27 cellular contexts compared by ENCODE assay signal in the genomic region with DNA sequence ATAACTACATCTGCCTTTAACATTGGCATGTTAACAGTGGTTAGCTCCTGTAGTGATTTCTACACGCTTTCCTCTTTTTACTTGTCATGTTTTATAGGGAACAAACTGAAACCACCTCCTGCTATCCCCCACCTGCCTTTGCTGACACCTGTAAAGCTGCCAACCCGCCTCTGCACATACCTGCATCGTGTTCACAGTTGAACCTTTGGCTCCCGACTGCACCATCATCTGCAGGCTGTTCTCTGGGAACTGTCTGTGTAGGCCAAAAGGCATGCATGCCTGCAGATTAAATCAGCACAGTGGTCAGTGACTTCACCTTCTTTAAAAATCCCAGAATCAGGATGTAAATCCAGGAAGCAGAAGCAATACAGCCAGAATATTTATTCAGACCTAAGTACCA. TPM values are rescaled to one million over a fixed set of nuclear protein-coding genes. Genes with fewer than 3 reads are reported as not detected.
DNase-seq lines count a peak whose midpoint lies in the region; ATAC-seq, FAIRE-seq and TF ChIP-seq lines count a peak whose summit lies in the region.
"Had no signal": no experiment of that assay in that cellular context is flagged by ENCODE, and none has a peak within 500 bp of the region (broad histone marks: within the 10 kb centered on the region; RNA-seq: fewer than 3 reads in every experiment).

No MANE protein-coding gene starts in this region.

- peaks cover 9% of the 10 kb centered on the region for H3K36me3 ChIP-seq in breast epithelium
- H3K36me3 ChIP-seq in SJCRH30, result peaks cover 88% of the 10 kb centered on the region
- peaks cover 19 to 37% of the 10 kb centered on the region in 2 experiments for H3K36me3 ChIP-seq in endothelial cell of umbilical vein (ENCODE audit: control insufficient read depth in 2 of 2, extremely low read depth in 1 of 2, insufficient read depth in 2 of 2, low read length in 2 of 2)

- ATAC-seq in stimulated activated effector memory CD8-positive, alpha-beta T cell treated with anti-CD3 and anti-CD28 coated beads, Interleukin-12 subunit alpha, Interleukin-12 subunit beta, amount 100 ng/mL, for 72 hours, result no peak
- ATAC-seq: HCT116; left lung; natural killer cell treated with Interleukin-12 subunit alpha and Interleukin-12 subunit beta and Interleukin-15 and Interleukin-18, amount 100 ng/mL, for 72 hours; stimulated activated naive B cell treated with anti-CD40 and anti-IgM and Interleukin-4, amounts not matched to agents 10 μg/mL and 1 μg/mL and 100 μg/mL, for 72 hours; WTC11 had no signal

- peak; percentile 27 to 41 for DNase-seq in breast epithelium (ENCODE audit: low spot score in 2 of 2)
- DNase-seq in MCF 10A (ENCODE audit: unreplicated experiment), result no peak
- DNase-seq in SJCRH30, result no peak
- DNase-seq in endothelial cell of umbilical vein (ENCODE audit: low read depth, low spot score), result no peak
- no peak for DNase-seq in stimulated activated effector memory CD8-positive, alpha-beta T cell treated with anti-CD3 and anti-CD28 coated beads, Interleukin-12 subunit alpha, Interleukin-12 subunit beta, amount 100 ng/mL, for 72 hours (ENCODE audit: low spot score in 2 of 2)
- no peak for DNase-seq in GM12892 (ENCODE audit: insufficient read length)
- no peak for DNase-seq in activated CD4-positive, alpha-beta T cell treated with anti-CD3 and anti-CD28 coated beads, Interleukin-2, amount 50 U/mL, for 48 hours
- no peak for DNase-seq in COLO668 (lab: John Stamatoyannopoulos, UW; ENCODE audit: unreplicated experiment)
- DNase-seq: ACHN; activated CD4-positive, alpha-beta T cell treated with anti-CD3 and anti-CD28 coated beads, Interleukin-2, amount 50 U/mL, for 4 hours; activated gamma-delta T cell; amygdala; Calu3; central memory CD4-positive, alpha-beta T cell; DND-41; foreskin fibroblast; left lung; NCI-H446 treated with DMSO at 0.1 percent for 48 hours; spleen; stimulated activated CD4-positive, alpha-beta T cell treated with anti-CD3 and anti-CD28 coated beads, Interleukin-2, amount 100 ng/mL, for 48 hours; stimulated activated naive B cell treated with anti-CD40 and anti-IgM and Interleukin-4, amounts not matched to agents 10 μg/mL and 1 μg/mL and 100 μg/mL, for 72 hours; T-helper 9 cell had no signal

- H4K20me1 ChIP-seq in endothelial cell of umbilical vein (replicated peaks; ENCODE audit: control insufficient read depth, extremely low read depth, insufficient read depth, low read length), result no peaks in the 10 kb centered on the region

- no peak for TF ChIP-seq POLR2A in breast epithelium (IDR thresholded peaks at IDR 0.05)
- no peak for TF ChIP-seq POLR2A in endothelial cell of umbilical vein (IDR thresholded peaks at IDR 0.05; ENCODE audit: low read depth, low read length)
- TF ChIP-seq POLR2A in GM12892 (IDR thresholded peaks at IDR 0.05; ENCODE audit: low read depth, low read length), result no peak

- H3K27ac ChIP-seq in breast epithelium (no peak overlapping the region), SJCRH30 (0 out of 2 replicates have a peak overlapping the region, but pooled peaks have one; percentile 12), endothelial cell of umbilical vein (ENCODE audit: insufficient read depth, low read depth, low read length) (no peak overlapping the region)
- H3K27ac ChIP-seq: left lung, spleen, thoracic aorta had no signal

- H3K4me1 ChIP-seq in breast epithelium (no peaks in the 10 kb centered on the region), SJCRH30 (peaks cover 18% of the 10 kb centered on the region), endothelial cell of umbilical vein (ENCODE audit: control insufficient read depth, extremely low read depth, insufficient read depth, low read length) (peaks cover 9% of the 10 kb centered on the region)
- H3K4me1 ChIP-seq: left lung had no signal

- dilution Hi-C loops in endothelial cell of umbilical vein (cut with MboI; ENCODE audit: extremely low pct_ligation_motif_present, low sequenced_read_pairs), result no loop called here

- peaks cover 81% of the 10 kb centered on the region for H3K36me3 Mint-ChIP-seq in MCF 10A (ENCODE audit: insufficient read depth, unreplicated experiment)
- H3K36me3 Mint-ChIP-seq in stimulated activated effector memory CD8-positive, alpha-beta T cell treated with anti-CD3 and anti-CD28 coated beads, Interleukin-12 subunit alpha, Interleukin-12 subunit beta, amount 100 ng/mL, for 72 hours, result peaks cover 76% of the 10 kb centered on the region

- H3K9ac ChIP-seq in endothelial cell of umbilical vein (replicated peaks; ENCODE audit: extremely low read depth, insufficient read depth, low read length), result no peak overlapping the region
- H3K9ac ChIP-seq: BLaER1 treated with 17β-estradiol and CSF1 and Interleukin-3, amounts not matched to agents 10 nM and 100 nM had no signal

- H3K4me1 Mint-ChIP-seq in MCF 10A (ENCODE audit: insufficient read depth, unreplicated experiment), result no peaks in the 10 kb centered on the region
- peaks cover 5% of the 10 kb centered on the region for H3K4me1 Mint-ChIP-seq in stimulated activated effector memory CD8-positive, alpha-beta T cell treated with anti-CD3 and anti-CD28 coated beads, Interleukin-12 subunit alpha, Interleukin-12 subunit beta, amount 100 ng/mL, for 72 hours
- H3K4me1 Mint-ChIP-seq: WTC11 had no signal

- H3K9me3 ChIP-seq in breast epithelium, result no peaks in the 10 kb centered on the region
- no peaks in the 10 kb centered on the region for H3K9me3 ChIP-seq in SJCRH30 (replicated peaks)
- H3K9me3 ChIP-seq in endothelial cell of umbilical vein (replicated peaks; ENCODE audit: control insufficient read depth, insufficient read depth, low read length), result no peaks in the 10 kb centered on the region
- H3K9me3 ChIP-seq: BLaER1 treated with 17β-estradiol and CSF1 and Interleukin-3, amounts not matched to agents 10 nM and 100 nM; left lung; spleen; thoracic aorta had no signal

- POLR2A ChIA-PET in MCF 10A (lab: Yijun Ruan, JAX) (no interaction called here), endothelial cell of umbilical vein (lab: Charles Lee) (no interaction called here)

- no peaks in the 10 kb centered on the region for H3K27me3 Mint-ChIP-seq in MCF 10A (ENCODE audit: insufficient read depth, unreplicated experiment)
- H3K27me3 Mint-ChIP-seq: natural killer cell treated with Interleukin-12 subunit alpha and Interleukin-12 subunit beta and Interleukin-15 and Interleukin-18, amount 100 ng/mL, for 72 hours; stimulated activated naive B cell treated with anti-CD40 and anti-IgM and Interleukin-4, amounts not matched to agents 10 μg/mL and 1 μg/mL and 100 μg/mL, for 72 hours had no signal

- H3K4me3 ChIP-seq in breast epithelium (no peak overlapping the region), SJCRH30 (no peak overlapping the region), endothelial cell of umbilical vein (replicated peaks in 1 of 3; ENCODE audit: insufficient read depth in 1 of 3, low read depth in 1 of 3, low read length in 3 of 3) (no peak overlapping the region)
- H3K4me3 ChIP-seq: BLaER1 treated with 17β-estradiol and CSF1 and Interleukin-3, amounts not matched to agents 10 nM and 100 nM; left lung; spleen; thoracic aorta had no signal

- BruUV-seq in MCF 10A (replicated peaks; lab: Mats Ljungman, UMichigan), result no TSS peak
- BruUV-seq in endothelial cell of umbilical vein (replicated peaks; lab: Mats Ljungman, UMichigan), result no TSS peak

- intact Hi-C loops in breast epithelium (cut with DNase I; ENCODE audit: low total_unique reads), result no loop called here
- intact Hi-C loops in MCF 10A (cut with micrococcal nuclease), result no loop called here
- intact Hi-C loops in endothelial cell of umbilical vein (cut with micrococcal nuclease), result no loop called here

- peak; percentile 12 for FAIRE-seq in endothelial cell of umbilical vein (lab: Jason Lieb, UNC)
- FAIRE-seq in GM12892 (lab: Jason Lieb, UNC), result no peak

- no peak overlapping the region for H3K4me2 ChIP-seq in endothelial cell of umbilical vein (ENCODE audit: insufficient read depth, low read length)
- H3K4me2 ChIP-seq: BLaER1 treated with 17β-estradiol and CSF1 and Interleukin-3, amounts not matched to agents 10 nM and 100 nM had no signal

- H3K4me3 Mint-ChIP-seq in MCF 10A (ENCODE audit: unreplicated experiment), result no peak overlapping the region
- no peak overlapping the region for H3K4me3 Mint-ChIP-seq in stimulated activated effector memory CD8-positive, alpha-beta T cell treated with anti-CD3 and anti-CD28 coated beads, Interleukin-12 subunit alpha, Interleukin-12 subunit beta, amount 100 ng/mL, for 72 hours
- H3K4me3 Mint-ChIP-seq: natural killer cell treated with Interleukin-12 subunit alpha and Interleukin-12 subunit beta and Interleukin-15 and Interleukin-18, amount 100 ng/mL, for 72 hours; stimulated activated naive B cell treated with anti-CD40 and anti-IgM and Interleukin-4, amounts not matched to agents 10 μg/mL and 1 μg/mL and 100 μg/mL, for 72 hours; WTC11 had no signal

- H3K79me2 ChIP-seq in endothelial cell of umbilical vein (ENCODE audit: control insufficient read depth, insufficient read depth, low read length), result no peaks in the 10 kb centered on the region

- TF ChIP-seq CTCF in breast epithelium (IDR thresholded peaks at IDR 0.05) (no peak), MCF 10A (IDR thresholded peaks at IDR 0.05; ENCODE audit: unreplicated experiment) (no peak), endothelial cell of umbilical vein (IDR thresholded peaks at IDR 0.05; ENCODE audit: extremely low read depth in 1 of 2, insufficient read depth in 1 of 2, low read depth in 1 of 2, low read length in 2 of 2) (no peak)

- no peaks in the 10 kb centered on the region for H3K27me3 ChIP-seq in breast epithelium
- H3K27me3 ChIP-seq in SJCRH30, result no peaks in the 10 kb centered on the region
- no peaks in the 10 kb centered on the region for H3K27me3 ChIP-seq in endothelial cell of umbilical vein (ENCODE audit: control insufficient read depth in 2 of 2, insufficient read depth in 2 of 2, low read length in 2 of 2)
- H3K27me3 ChIP-seq: BLaER1 treated with 17β-estradiol and CSF1 and Interleukin-3, amounts not matched to agents 10 nM and 100 nM; left lung; spleen had no signal

- no peaks in the 10 kb centered on the region for H3K9me3 Mint-ChIP-seq in MCF 10A (ENCODE audit: unreplicated experiment)
- H3K9me3 Mint-ChIP-seq in stimulated activated effector memory CD8-positive, alpha-beta T cell treated with anti-CD3 and anti-CD28 coated beads, Interleukin-12 subunit alpha, Interleukin-12 subunit beta, amount 100 ng/mL, for 72 hours, result no peaks in the 10 kb centered on the region
- H3K9me3 Mint-ChIP-seq: natural killer cell treated with Interleukin-12 subunit alpha and Interleukin-12 subunit beta and Interleukin-15 and Interleukin-18, amount 100 ng/mL, for 72 hours; stimulated activated naive B cell treated with anti-CD40 and anti-IgM and Interleukin-4, amounts not matched to agents 10 μg/mL and 1 μg/mL and 100 μg/mL, for 72 hours; WTC11 had no signal

- H3K9me1 ChIP-seq in endothelial cell of umbilical vein (replicated peaks; ENCODE audit: control insufficient read depth, extremely low read depth, insufficient read depth, low read length), result no peaks in the 10 kb centered on the region

- CTCF ChIA-PET in MCF 10A (lab: Yijun Ruan, JAX) (interaction anchor here (1.1 kb wide), 2 partner anchors 11 to 220 kb away, joined by 4 read pairs; no protein-coding TSS in a partner anchor), endothelial cell of umbilical vein (lab: Charles Lee) (interaction anchor here (1.2 kb wide), 1 partner anchor 158 kb away, joined by 5 read pairs; no protein-coding TSS in a partner anchor)

- H3K27ac Mint-ChIP-seq in MCF 10A (ENCODE audit: low read depth, unreplicated experiment), result no peak overlapping the region
- H3K27ac Mint-ChIP-seq in stimulated activated effector memory CD8-positive, alpha-beta T cell treated with anti-CD3 and anti-CD28 coated beads, Interleukin-12 subunit alpha, Interleukin-12 subunit beta, amount 100 ng/mL, for 72 hours, result peak overlapping the region; percentile 43
- H3K27ac Mint-ChIP-seq: natural killer cell treated with Interleukin-12 subunit alpha and Interleukin-12 subunit beta and Interleukin-15 and Interleukin-18, amount 100 ng/mL, for 72 hours; stimulated activated naive B cell treated with anti-CD40 and anti-IgM and Interleukin-4, amounts not matched to agents 10 μg/mL and 1 μg/mL and 100 μg/mL, for 72 hours; WTC11 had no signal

- no peak overlapping the region for H2AFZ ChIP-seq in endothelial cell of umbilical vein (ENCODE audit: low read depth, low read length)

RNA-seq across cellular contexts. Expression of a gene that starts 58.7 kb away (rescaled TPM):
- 10 to 100 TPM; 12.4 to 19.4 (median 13.1) TPM for total RNA-seq in breast epithelium
- 46.4 and 52.7 TPM in 2 replicates for total RNA-seq in MCF 10A (2022)
- total RNA-seq in SJCRH30 (2014; rRNA removed; shearing (Covaris generic)), result 49.9 and 53.0 TPM in 2 replicates
- 40.7 and 46.0 TPM in 2 replicates for total RNA-seq in endothelial cell of umbilical vein
- polyA plus RNA-seq in endothelial cell of umbilical vein, result 7.2 and 7.6 TPM in 2 replicates
- polyA plus RNA-seq in endothelial cell of umbilical vein (2011; cell fraction: cytosol; rRNA removed), result 7.9 and 8.4 TPM in 2 replicates
- polyA plus RNA-seq in endothelial cell of umbilical vein (2011; cell fraction: nucleus; rRNA removed), result 22.1 and 24.3 TPM in 2 replicates
- polyA plus RNA-seq in endothelial cell of umbilical vein (2012), result 27.6 and 32.5 TPM in 2 replicates
- 22.7 and 32.1 TPM in 2 replicates for polyA minus RNA-seq in endothelial cell of umbilical vein
- 20.0 TPM for polyA minus RNA-seq in endothelial cell of umbilical vein (2011; cell fraction: cytosol; rRNA and poly(A)+ RNA removed)
- polyA minus RNA-seq in endothelial cell of umbilical vein (2011; cell fraction: nucleus; rRNA and poly(A)+ RNA removed), result 27.7 and 34.9 TPM in 2 replicates
- 16.7 TPM for polyA plus RNA-seq in GM12892 (2012; ENCODE audit: missing spikeins)

RNA-seq across cellular contexts. Expression of a gene that starts 59.0 kb away (rescaled TPM):
- total RNA-seq in breast epithelium (100 to 1,000 TPM in 1 of 3 donors, 10 to 100 TPM in 2; 70.1 to 126 (median 99.1) TPM), MCF 10A (2022) (95.3 and 96.3 TPM in 2 replicates), endothelial cell of umbilical vein (89.9 and 96.0 TPM in 2 replicates)
- 209 and 245 TPM in 2 replicates for total RNA-seq in SJCRH30 (2014; rRNA removed; shearing (Covaris generic))
- 30.4 and 69.5 TPM in 2 replicates for polyA plus RNA-seq in endothelial cell of umbilical vein
- polyA plus RNA-seq in endothelial cell of umbilical vein (2011; cell fraction: cytosol; rRNA removed), result 15.5 and 19.4 TPM in 2 replicates
- polyA plus RNA-seq in endothelial cell of umbilical vein (2011; cell fraction: nucleus; rRNA removed), result 262 and 305 TPM in 2 replicates
- 60.4 and 67.3 TPM in 2 replicates for polyA plus RNA-seq in endothelial cell of umbilical vein (2012)
- polyA minus RNA-seq in endothelial cell of umbilical vein, result 59.5 and 64.5 TPM in 2 replicates
- 51.6 TPM for polyA minus RNA-seq in endothelial cell of umbilical vein (2011; cell fraction: cytosol; rRNA and poly(A)+ RNA removed)
- 151 and 290 TPM in 2 replicates for polyA minus RNA-seq in endothelial cell of umbilical vein (2011; cell fraction: nucleus; rRNA and poly(A)+ RNA removed)
- 91.4 TPM for polyA plus RNA-seq in GM12892 (2012; ENCODE audit: missing spikeins)

Comparison
In these comparisons a context has a peak if more than half of its experiments do, and no peak if none do; other contexts are left out.
1. DNase-seq: peak in breast epithelium (2 of 2); none in MCF 10A (single experiment), SJCRH30 (0 of 2), endothelial cell of umbilical vein (single experiment), stimulated activated effector memory CD8-positive, alpha-beta T cell treated with anti-CD3 and anti-CD28 coated beads, Interleukin-12 subunit alpha, Interleukin-12 subunit beta, amount 100 ng/mL, for 72 hours (0 of 2), GM12892 (single experiment), activated CD4-positive, alpha-beta T cell treated with anti-CD3 and anti-CD28 coated beads, Interleukin-2, amount 50 U/mL, for 48 hours (0 of 2) and COLO668 (single experiment).